In the genomic region with DNA sequence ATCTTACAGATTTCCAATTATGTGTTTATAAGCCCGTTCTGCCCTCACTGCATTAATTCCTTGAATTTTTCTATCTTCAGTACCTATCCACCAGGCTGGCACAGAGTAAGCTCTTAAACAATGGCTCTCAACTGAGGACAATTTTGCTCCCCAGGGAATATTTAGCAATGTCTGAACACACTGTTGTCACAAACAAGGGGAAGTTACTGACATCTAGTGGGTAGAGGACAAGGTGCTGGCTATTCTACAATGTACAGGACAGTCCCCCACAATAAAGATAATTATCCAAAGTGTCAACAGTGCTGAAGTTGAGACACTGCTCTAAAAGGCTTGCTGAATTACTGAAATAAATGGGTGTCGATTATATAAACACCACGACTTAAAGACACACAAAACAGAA, we compare ENCODE assay signal across 8 cellular contexts. TPM values are rescaled to one million over a fixed set of nuclear protein-coding genes. Genes with fewer than 3 reads are reported as not detected.
DNase-seq lines count a peak whose midpoint lies in the region; ATAC-seq, FAIRE-seq and TF ChIP-seq lines count a peak whose summit lies in the region.

No MANE protein-coding gene starts in this region.

- H3K9me3 ChIP-seq in K562 (replicated peaks; ENCODE audit: control insufficient read depth, insufficient read depth, low read depth, low read length), result no peaks in the 10 kb centered on the region
- no peaks in the 10 kb centered on the region for H3K9me3 ChIP-seq in lower lobe of right lung

- CTCF ChIA-PET in K562 (lab: Yijun Ruan, JAX; ENCODE audit: low intra/inter-chr PET ratio), result interaction anchor here (0.6 kb wide), 1 partner anchor 147 kb away, joined by 5 read pairs; no protein-coding TSS in a partner anchor

- WGBS in K562 (ENCODE audit: insufficient coverage, low coverage, missing lambda C conversion rate), result 92% methylated on average over 3 of the region's 3 CpGs

- TF ChIP-seq CTCF in K562 (IDR thresholded peaks at IDR 0.05 in 2 of 3, conservative IDR thresholded peaks at IDR 0.05 in 1 of 3; ENCODE audit: insufficient read depth in 2 of 3, low read depth in 1 of 3, low read length in 3 of 3) (peak in 2 of 3 experiments; percentile 23 to 43; a peak in 2 of 6 replicates), lower lobe of right lung (IDR thresholded peaks at IDR 0.05) (no peak)

- H3K4me1 ChIP-seq in K562 (replicated peaks in 1 of 2; ENCODE audit: control insufficient read depth in 2 of 2, insufficient read depth in 2 of 2, low read length in 2 of 2) (peaks cover 3 to 9% of the 10 kb centered on the region in 2 experiments; a peak in 4 of 5 replicates), lower lobe of right lung (peaks cover 25% of the 10 kb centered on the region)

- no peak for DNase-seq in Right ventricle myocardium inferior (ENCODE audit: missing footprints)
- no peak for DNase-seq in cardiac septum (ENCODE audit: low spot score)
- DNase-seq in M059J (ENCODE audit: low read depth), result peak; percentile 12
- peak in 1 of 4 experiments; percentile 9 for DNase-seq in K562 (ENCODE audit: extremely low read depth in 1 of 4, low spot score in 3 of 4)
- DNase-seq in NCI-H510A (lab: John Stamatoyannopoulos, UW), result no peak
- DNase-seq in UCSD-AML1 (lab: John Stamatoyannopoulos, UW; ENCODE audit: unreplicated experiment), result no peak
- no peak for DNase-seq in lower lobe of right lung

- H4K20me1 ChIP-seq in K562 (replicated peaks; ENCODE audit: control insufficient read depth, insufficient read depth, low read length), result no peaks in the 10 kb centered on the region

- H3K9ac ChIP-seq in K562 (ENCODE audit: insufficient read depth in 1 of 2, low read depth in 2 of 2, low read length in 2 of 2), result no peak overlapping the region

- peaks cover 56% of the 10 kb centered on the region for H3K36me3 ChIP-seq in K562 (ENCODE audit: control insufficient read depth, insufficient read depth, low read length)
- peaks cover 32% of the 10 kb centered on the region for H3K36me3 ChIP-seq in lower lobe of right lung

- intact Hi-C loops in Right ventricle myocardium inferior (cut with DNase I) (no loop called here), cardiac septum (cut with DNase I) (no loop called here), K562 (cut with micrococcal nuclease) (no loop called here), lower lobe of right lung (cut with DNase I) (no loop called here)

- no peaks in the 10 kb centered on the region for H3K9me1 ChIP-seq in K562 (ENCODE audit: control insufficient read depth, insufficient read depth, low read length)

- no peak overlapping the region for H3K4me2 ChIP-seq in K562 (ENCODE audit: insufficient read depth, low read length)

- BruUV-seq in K562 (replicated peaks; lab: Mats Ljungman, UMichigan), result no TSS peak

- H3K27me3 ChIP-seq in K562 (ENCODE audit: control insufficient read depth in 2 of 2, insufficient read depth in 2 of 2, low read length in 2 of 2) (no peaks in the 10 kb centered on the region), lower lobe of right lung (ENCODE audit: low read depth) (no peaks in the 10 kb centered on the region)

- ATAC-seq in Right ventricle myocardium inferior (peak; percentile 54), K562 (peak; percentile 69), lower lobe of right lung (no peak), GM18873 (IDR thresholded peaks at IDR 0.05; ENCODE audit: low FRiP score, unreplicated experiment) (no peak)

- no peak overlapping the region for H2AFZ ChIP-seq in K562 (ENCODE audit: low read depth, low read length)

- peak; percentile 84 for FAIRE-seq in K562 (lab: Jason Lieb, UNC)

- TF ChIP-seq EP300 in K562 (IDR thresholded peaks at IDR 0.05; ENCODE audit: low read length), result no peak

- no peak overlapping the region for H3K4me3 ChIP-seq in K562
- H3K4me3 ChIP-seq in lower lobe of right lung, result no peak overlapping the region

- no peak for TF ChIP-seq POLR2A in K562 (conservative IDR thresholded peaks at IDR 0.05)

- peak in 1 of 2 experiments; percentile 15; a peak in 1 of 4 replicates for TF ChIP-seq RAD21 in K562 (CRISPR knock-in tag; conservative IDR thresholded peaks at IDR 0.05 in 1 of 2, IDR thresholded peaks at IDR 0.05 in 1 of 2)

- H3K27ac ChIP-seq in K562 (ENCODE audit: extremely low read depth, low read depth, low read length) (no peak overlapping the region), lower lobe of right lung (no peak overlapping the region)

- POLR2A ChIA-PET in K562 (lab: Yijun Ruan, JAX), result no interaction called here

- H3K79me2 ChIP-seq in K562 (ENCODE audit: control insufficient read depth, insufficient read depth, low read length), result peaks cover 66% of the 10 kb centered on the region

- in situ Hi-C loops in K562 (cut with MboI), result no loop called here

TF ChIP-seq in K562, 482 proteins besides CTCF, POLR2A, EP300 and RAD21 (continues in another document):
- TF ChIP-seq, protein P1, sequence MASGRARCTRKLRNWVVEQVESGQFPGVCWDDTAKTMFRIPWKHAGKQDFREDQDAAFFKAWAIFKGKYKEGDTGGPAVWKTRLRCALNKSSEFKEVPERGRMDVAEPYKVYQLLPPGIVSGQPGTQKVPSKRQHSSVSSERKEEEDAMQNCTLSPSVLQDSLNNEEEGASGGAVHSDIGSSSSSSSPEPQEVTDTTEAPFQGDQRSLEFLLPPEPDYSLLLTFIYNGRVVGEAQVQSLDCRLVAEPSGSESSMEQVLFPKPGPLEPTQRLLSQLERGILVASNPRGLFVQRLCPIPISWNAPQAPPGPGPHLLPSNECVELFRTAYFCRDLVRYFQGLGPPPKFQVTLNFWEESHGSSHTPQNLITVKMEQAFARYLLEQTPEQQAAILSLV (tag; IDR thresholded peaks at IDR 0.05), result no peak
- TF ChIP-seq CXXC5 (CRISPR knock-in tag; IDR thresholded peaks at IDR 0.05), result no peak
- TF ChIP-seq FOXK2 (conservative IDR thresholded peaks at IDR 0.05 in 1 of 2, IDR thresholded peaks at IDR 0.05 in 1 of 2; ENCODE audit: low read depth in 2 of 2), result no peak

RNA-seq across cellular contexts. Expression of gene NDUFS1, which starts 5.0 kb away (rescaled TPM):
- total RNA-seq in Right ventricle myocardium inferior (468 TPM), cardiac septum (388 TPM), K562 (2014; rRNA removed) (86.8 and 92.7 TPM in 2 replicates), K562 (2014; rRNA removed; fragmentation: Illumina TruSeq; extraction: Trizol) (118 and 143 TPM in 2 replicates), K562 (2015; rRNA removed; fragmentation: Illumina TruSeq; extraction: Trizol) (86.5 and 91.5 TPM in 2 replicates), K562 (2021) (87.9 and 90.5 TPM in 2 replicates), lower lobe of right lung (58.2 TPM)
- 125 and 127 TPM in 2 replicates for total RNA-seq in M059J (2014; rRNA removed; shearing (Covaris generic))
- total RNA-seq in K562 (2011; cell fraction: chromatin; rRNA removed; ENCODE audit: low replicate concordance), result 68.9 and 88.3 TPM in 2 replicates
- 32.9 and 35.0 TPM in 2 replicates for total RNA-seq in K562 (2011; cell fraction: nucleolus; rRNA removed)
- 27.6 and 34.6 TPM in 2 replicates for total RNA-seq in K562 (2011; cell fraction: nucleoplasm; rRNA removed)
- polyA plus RNA-seq in K562 (2011; rRNA removed) (84.7 and 130 TPM in 2 replicates), K562 (2014; fragmentation: Illumina TruSeq; extraction: Trizol) (99.8 and 102 TPM in 2 replicates), K562 (2014; fragmentation: Nextera tagmentation; extraction: Ambion mirVana) (100 to 1,000 TPM in 1 of 2 experiments, 10 to 100 TPM in 1; 75.0 to 116 TPM), K562 (2014; rRNA removed) (76.8 and 77.4 TPM in 2 replicates)
- polyA plus RNA-seq in K562 (2011; cell fraction: cytosol; rRNA removed), result 43.2 and 72.6 TPM in 2 replicates
- polyA plus RNA-seq in K562 (2011; cell fraction: nucleus; rRNA removed), result 33.4 and 43.8 TPM in 2 replicates
- 49.5 and 75.8 TPM in 2 replicates for polyA plus RNA-seq in K562 (2012)
- polyA minus RNA-seq in K562 (2011; rRNA and poly(A)+ RNA removed), result 220 and 255 TPM in 2 replicates
- 43.6 and 56.6 TPM in 2 replicates for polyA minus RNA-seq in K562 (2011; cell fraction: cytosol; rRNA and poly(A)+ RNA removed)
- polyA minus RNA-seq in K562 (2011; cell fraction: nucleus; rRNA and poly(A)+ RNA removed), result 21.1 and 33.7 TPM in 2 replicates

RNA-seq across cellular contexts. Expression of gene EEF1B2, which starts 5.5 kb away (rescaled TPM):
- 283 TPM for total RNA-seq in Right ventricle myocardium inferior
- total RNA-seq in cardiac septum, result 223 TPM
- 180 and 188 TPM in 2 replicates for total RNA-seq in M059J (2014; rRNA removed; shearing (Covaris generic))
- 135 and 187 TPM in 2 replicates for total RNA-seq in K562 (2011; cell fraction: chromatin; rRNA removed; ENCODE audit: low replicate concordance)
- total RNA-seq in K562 (2011; cell fraction: nucleolus; rRNA removed), result 187 and 222 TPM in 2 replicates
- total RNA-seq in K562 (2011; cell fraction: nucleoplasm; rRNA removed), result 292 and 475 TPM in 2 replicates
- total RNA-seq in K562 (2014; rRNA removed), result 522 and 628 TPM in 2 replicates
- 893 and 908 TPM in 2 replicates for total RNA-seq in K562 (2014; rRNA removed; fragmentation: Illumina TruSeq; extraction: Trizol)
- total RNA-seq in K562 (2015; rRNA removed; fragmentation: Illumina TruSeq; extraction: Trizol), result 878 and 910 TPM in 2 replicates
- total RNA-seq in K562 (2021), result 643 and 674 TPM in 2 replicates
- 920 and 1,079 TPM in 2 replicates for polyA plus RNA-seq in K562 (2011; rRNA removed)
- polyA plus RNA-seq in K562 (2011; cell fraction: cytosol; rRNA removed), result 534 and 569 TPM in 2 replicates
- polyA plus RNA-seq in K562 (2011; cell fraction: nucleus; rRNA removed), result 267 and 351 TPM in 2 replicates
- 728 and 753 TPM in 2 replicates for polyA plus RNA-seq in K562 (2012)
- 748 and 796 TPM in 2 replicates for polyA plus RNA-seq in K562 (2014; fragmentation: Illumina TruSeq; extraction: Trizol)
- 1,000 to 10,000 TPM in 1 of 2 experiments, 100 to 1,000 TPM in 1; 943 to 1,148 TPM for polyA plus RNA-seq in K562 (2014; fragmentation: Nextera tagmentation; extraction: Ambion mirVana)
- polyA plus RNA-seq in K562 (2014; rRNA removed), result 803 and 861 TPM in 2 replicates
- polyA minus RNA-seq in K562 (2011; rRNA and poly(A)+ RNA removed), result 835 and 884 TPM in 2 replicates
- polyA minus RNA-seq in K562 (2011; cell fraction: cytosol; rRNA and poly(A)+ RNA removed), result 251 and 265 TPM in 2 replicates
- polyA minus RNA-seq in K562 (2011; cell fraction: nucleus; rRNA and poly(A)+ RNA removed), result 108 and 155 TPM in 2 replicates
- 408 TPM for total RNA-seq in lower lobe of right lung

Comparison
In these comparisons a context has a peak if more than half of its experiments do, and no peak if none do; other contexts are left out.
1. ATAC-seq: peak in Right ventricle myocardium inferior (single experiment) and K562 (single experiment); none in lower lobe of right lung (0 of 2) and GM18873 (single experiment).